ENCODE assay signal across 9 cellular contexts in the genomic region with DNA sequence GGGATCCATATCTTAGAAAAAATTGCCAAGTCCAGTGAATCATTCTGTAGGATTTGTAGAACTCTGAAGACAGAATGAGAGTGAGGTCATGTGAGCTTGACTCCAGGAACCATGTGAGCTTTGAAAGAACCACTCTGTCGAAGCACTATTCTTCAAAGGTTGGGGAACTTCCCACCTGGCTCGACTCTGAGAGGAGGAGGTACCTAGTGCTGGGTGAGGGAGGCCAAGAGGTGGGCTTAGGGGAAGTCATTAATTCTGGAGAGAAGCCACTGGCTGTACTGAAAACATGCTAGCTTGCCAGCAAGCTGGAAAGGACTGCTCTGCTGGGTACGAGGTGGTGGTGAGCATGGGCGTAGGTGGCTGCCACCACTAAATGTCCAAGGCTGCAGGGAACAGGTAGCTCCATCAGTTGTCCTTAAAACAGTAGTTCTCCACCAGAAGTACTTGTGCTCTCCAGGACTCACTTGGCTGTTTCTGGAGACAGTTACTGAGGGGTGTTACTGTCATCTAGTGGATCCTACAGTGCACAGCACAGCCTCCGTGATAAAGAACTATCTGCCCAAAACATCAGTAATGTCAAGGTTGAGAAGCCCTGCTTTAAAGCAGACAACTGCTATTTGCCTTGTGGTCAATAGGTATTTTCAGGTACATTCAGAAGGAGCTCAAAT. TPM values are rescaled to one million over a fixed set of nuclear protein-coding genes. Genes with fewer than 3 reads are reported as not detected.
DNase-seq lines count a peak whose midpoint lies in the region; ATAC-seq and TF ChIP-seq lines count a peak whose summit lies in the region.
"Had no signal": no experiment of that assay in that cellular context is flagged by ENCODE, and none has a peak within 500 bp of the region (broad histone marks: within the 10 kb centered on the region; RNA-seq: fewer than 3 reads in every experiment).

No MANE protein-coding gene starts in this region.

- no peak overlapping the region for H3K4me2 ChIP-seq in DND-41 (ENCODE audit: insufficient read depth, low read length)
- H3K4me2 ChIP-seq in HCT116 (ENCODE audit: low read length), result no peak overlapping the region

- intact Hi-C loops in HCT116 (cut with micrococcal nuclease), result loop anchor here (5.0 to 10.0 kb wide), 3 partner anchors 185 to 632 kb away; no protein-coding TSS in a partner anchor

- H3K27ac ChIP-seq in DND-41 (ENCODE audit: low read length) (no peak overlapping the region), HCT116 (ENCODE audit: low read depth, low read length) (no peak overlapping the region)

- no peaks in the 10 kb centered on the region for H4K20me1 ChIP-seq in DND-41 (ENCODE audit: insufficient read depth, low read length)
- no peaks in the 10 kb centered on the region for H4K20me1 ChIP-seq in HCT116 (ENCODE audit: insufficient read depth)

- H3K9ac ChIP-seq in DND-41 (ENCODE audit: low read depth, low read length), result no peak overlapping the region
- H3K9ac ChIP-seq in HCT116 (ENCODE audit: low read length), result no peak overlapping the region

- H3K79me2 ChIP-seq in DND-41 (ENCODE audit: insufficient read depth, low read length), result no peaks in the 10 kb centered on the region
- H3K79me2 ChIP-seq in HCT116 (ENCODE audit: insufficient read depth, low read length), result no peaks in the 10 kb centered on the region

- H3K9me3 Mint-ChIP-seq in stimulated activated naive B cell treated with anti-CD40 and anti-IgM and Interleukin-4, amounts not matched to agents 10 μg/mL and 1 μg/mL and 100 μg/mL, for 72 hours, result peaks cover 10 to 15% of the 10 kb centered on the region in 2 donors

- peak overlapping the region; percentile 69 for H3K27ac Mint-ChIP-seq in T-helper 17 cell
- peak overlapping the region; percentile 21 for H3K27ac Mint-ChIP-seq in stimulated activated naive B cell treated with anti-CD40 and anti-IgM and Interleukin-4, amounts not matched to agents 10 μg/mL and 1 μg/mL and 100 μg/mL, for 72 hours
- H3K27ac Mint-ChIP-seq: immature natural killer cell had no signal

- H3K4me3 Mint-ChIP-seq in T-helper 17 cell, result no peak overlapping the region
- H3K4me3 Mint-ChIP-seq in stimulated activated naive B cell treated with anti-CD40 and anti-IgM and Interleukin-4, amounts not matched to agents 10 μg/mL and 1 μg/mL and 100 μg/mL, for 72 hours, result no peak overlapping the region
- H3K4me3 Mint-ChIP-seq: immature natural killer cell had no signal

- H3K27me3 Mint-ChIP-seq in T-helper 17 cell, result no peaks in the 10 kb centered on the region
- no peaks in the 10 kb centered on the region for H3K27me3 Mint-ChIP-seq in stimulated activated naive B cell treated with anti-CD40 and anti-IgM and Interleukin-4, amounts not matched to agents 10 μg/mL and 1 μg/mL and 100 μg/mL, for 72 hours

- peak; percentile 79 for ATAC-seq in DND-41 (ENCODE audit: insufficient read depth, low read depth)
- peak; percentile 81 for ATAC-seq in HCT116
- ATAC-seq in T-helper 17 cell, result peak; percentile 74
- peak; percentile 78 to 81 for ATAC-seq in stimulated activated naive B cell treated with anti-CD40 and anti-IgM and Interleukin-4, amounts not matched to agents 10 μg/mL and 1 μg/mL and 100 μg/mL, for 72 hours (replicated peaks)
- ATAC-seq in HG03280 (IDR thresholded peaks at IDR 0.05; ENCODE audit: unreplicated experiment), result no peak
- no peak for ATAC-seq in HG02763 (IDR thresholded peaks at IDR 0.05; ENCODE audit: unreplicated experiment)

- TF ChIP-seq CTCF in DND-41 (IDR thresholded peaks at IDR 0.05; ENCODE audit: borderline replicate concordance, extremely low read depth, low read length, poor library complexity, severe bottlenecking) (peak; percentile 76), HCT116 (IDR thresholded peaks at IDR 0.05 in 2 of 3, conservative IDR thresholded peaks at IDR 0.05 in 1 of 3; ENCODE audit: borderline replicate concordance in 1 of 3, insufficient read depth in 1 of 3, low read depth in 2 of 3, low read length in 2 of 3) (peak; percentile 40 to 57 (median 55); a peak in 5 of 6 replicates)

- no TSS peak for BruUV-seq in HCT116 (replicated peaks; lab: Mats Ljungman, UMichigan)

- RAD21 ChIA-PET in HCT116 (lab: Charles Lee; ENCODE audit: low non-redundant PET in 1 of 2, low total read pairs in 2 of 2, uncharacterized antibody in 2 of 2, unreplicated experiment in 2 of 2), result no interaction called here

- TF ChIP-seq POLR2A in HCT116 (IDR thresholded peaks at IDR 0.05; ENCODE audit: borderline replicate concordance, extremely low read depth, insufficient read depth, insufficient read length), result no peak

- H3K9me2 ChIP-seq in HCT116 (ENCODE audit: insufficient read depth), result no peaks in the 10 kb centered on the region

- H3K4me3 ChIP-seq in DND-41 (ENCODE audit: low read depth in 1 of 2, low read length in 2 of 2) (no peak overlapping the region), HCT116 (replicated peaks in 1 of 2; ENCODE audit: low read depth in 1 of 2, low read length in 2 of 2) (no peak overlapping the region)

- TF ChIP-seq RAD21 in HCT116 (IDR thresholded peaks at IDR 0.05; ENCODE audit: low read depth), result peak; percentile 72

- CTCF ChIA-PET in HCT116 (lab: Charles Lee), result no interaction called here

- H3K27me3 ChIP-seq in DND-41 (ENCODE audit: insufficient read depth, low read length, poor library complexity) (no peaks in the 10 kb centered on the region), HCT116 (ENCODE audit: insufficient read depth, low read length) (no peaks in the 10 kb centered on the region)

- peaks cover 6% of the 10 kb centered on the region for H3K36me3 Mint-ChIP-seq in T-helper 17 cell (ENCODE audit: low read depth)
- peaks cover 53 to 62% of the 10 kb centered on the region in 2 donors for H3K36me3 Mint-ChIP-seq in stimulated activated naive B cell treated with anti-CD40 and anti-IgM and Interleukin-4, amounts not matched to agents 10 μg/mL and 1 μg/mL and 100 μg/mL, for 72 hours

- DNase-seq in DND-41, result no peak
- no peak for DNase-seq in HCT116 (ENCODE audit: low read depth, low spot score)
- DNase-seq in T-helper 17 cell, result no peak
- peak; percentile 17 for DNase-seq in foreskin melanocyte
- DNase-seq in stimulated activated naive B cell treated with anti-CD40 and anti-IgM and Interleukin-4, amounts not matched to agents 10 μg/mL and 1 μg/mL and 100 μg/mL, for 72 hours, result no peak
- no peak for DNase-seq in NCI-H345 (lab: John Stamatoyannopoulos, UW)

- H3K36me3 ChIP-seq in DND-41 (ENCODE audit: insufficient read depth, low read length) (no peaks in the 10 kb centered on the region), HCT116 (ENCODE audit: control insufficient read depth in 1 of 2, insufficient read depth in 2 of 2, low read length in 2 of 2) (peaks cover 12 to 13% of the 10 kb centered on the region in 2 experiments; a peak in 2 of 4 replicates)

- peaks cover 2% of the 10 kb centered on the region for H3K4me1 Mint-ChIP-seq in T-helper 17 cell
- peaks cover 4 to 25% of the 10 kb centered on the region in 2 donors for H3K4me1 Mint-ChIP-seq in stimulated activated naive B cell treated with anti-CD40 and anti-IgM and Interleukin-4, amounts not matched to agents 10 μg/mL and 1 μg/mL and 100 μg/mL, for 72 hours
- H3K4me1 Mint-ChIP-seq: immature natural killer cell had no signal

- POLR2A ChIA-PET in HCT116 (lab: Charles Lee), result no interaction called here

- H2AFZ ChIP-seq in DND-41 (ENCODE audit: low read depth, low read length), result no peak overlapping the region
- no peak overlapping the region for H2AFZ ChIP-seq in HCT116 (ENCODE audit: low read depth, low read length, poor library complexity, severe bottlenecking)

- H3K4me1 ChIP-seq in DND-41 (ENCODE audit: insufficient read depth, low read length) (peaks cover 4% of the 10 kb centered on the region), HCT116 (ENCODE audit: control insufficient read depth in 1 of 2, insufficient read depth in 2 of 2, low read length in 2 of 2) (no peaks in the 10 kb centered on the region)

- H3K9me3 ChIP-seq in DND-41 (ENCODE audit: insufficient read depth, low read length, severe bottlenecking), result no peaks in the 10 kb centered on the region
- no peaks in the 10 kb centered on the region; a peak in 1 of 4 replicates for H3K9me3 ChIP-seq in HCT116 (ENCODE audit: control insufficient read depth in 1 of 2, insufficient read depth in 1 of 2, low read depth in 1 of 2, low read length in 2 of 2)
- no peaks in the 10 kb centered on the region for H3K9me3 ChIP-seq in T-helper 17 cell (ENCODE audit: control insufficient read depth, low read length, poor library complexity, severe bottlenecking)

TF ChIP-seq in HCT116, 20 proteins besides CTCF, POLR2A, EP300 and RAD21:
- TF ChIP-seq JUND (IDR thresholded peaks at IDR 0.05) (no peak), TCF7L2 (IDR thresholded peaks at IDR 0.05; ENCODE audit: borderline replicate concordance, extremely low read depth, insufficient read depth, insufficient read length) (no peak), EGR1 (IDR thresholded peaks at IDR 0.05; ENCODE audit: low read depth) (no peak), ZNF274 (IDR thresholded peaks at IDR 0.05; ENCODE audit: low read depth, low read length) (no peak), FOSL1 (IDR thresholded peaks at IDR 0.05; ENCODE audit: low read depth) (no peak), CEBPB (IDR thresholded peaks at IDR 0.05; ENCODE audit: low read depth) (no peak), EZH2 (IDR thresholded peaks at IDR 0.05) (no peak), SP1 (IDR thresholded peaks at IDR 0.05; ENCODE audit: low read depth) (no peak), SIN3A (IDR thresholded peaks at IDR 0.05; ENCODE audit: low read depth) (no peak), CBX3 (IDR thresholded peaks at IDR 0.05; ENCODE audit: low read depth) (no peak)
- TF ChIP-seq, protein P1, sequence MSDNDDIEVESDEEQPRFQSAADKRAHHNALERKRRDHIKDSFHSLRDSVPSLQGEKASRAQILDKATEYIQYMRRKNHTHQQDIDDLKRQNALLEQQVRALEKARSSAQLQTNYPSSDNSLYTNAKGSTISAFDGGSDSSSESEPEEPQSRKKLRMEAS (IDR thresholded peaks at IDR 0.05), result no peak
- TF ChIP-seq, protein P2, sequence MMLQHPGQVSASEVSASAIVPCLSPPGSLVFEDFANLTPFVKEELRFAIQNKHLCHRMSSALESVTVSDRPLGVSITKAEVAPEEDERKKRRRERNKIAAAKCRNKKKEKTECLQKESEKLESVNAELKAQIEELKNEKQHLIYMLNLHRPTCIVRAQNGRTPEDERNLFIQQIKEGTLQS (IDR thresholded peaks at IDR 0.05), result no peak
TF ChIP-seq in HCT116: peak in this region for 0.

RNA-seq across cellular contexts. Expression of gene SYNJ2, which starts 34.7 kb away (rescaled TPM):
- total RNA-seq in HCT116 (2021; ENCODE audit: unreplicated experiment) (23.9 TPM), T-helper 17 cell (10 to 100 TPM; 43.6 to 45.0 TPM)
- 11.6 and 12.6 TPM in 2 replicates for polyA plus RNA-seq in HCT116 (2012)

Comparison
In these comparisons a context has a peak if more than half of its experiments do, and no peak if none do; other contexts are left out.
1. ATAC-seq: peak in DND-41 (single experiment), HCT116 (single experiment), T-helper 17 cell (single experiment) and stimulated activated naive B cell treated with anti-CD40 and anti-IgM and Interleukin-4, amounts not matched to agents 10 μg/mL and 1 μg/mL and 100 μg/mL, for 72 hours (2 of 2); none in HG03280 (single experiment) and HG02763 (single experiment).